Comparison of ENCODE assay signal across 1 cellular context in genomic region chr16:28183441-28183840, GRCh38.
TF ChIP-seq lines count a peak whose summit lies in the region.

No MANE protein-coding gene starts in this region.

TF ChIP-seq in HepG2, 621 proteins besides CTCF, POLR2A, EP300 and RAD21 (continued from another document):
- TF ChIP-seq ZNF740 (CRISPR knock-in tag; IDR thresholded peaks at IDR 0.05) (no peak), ZNF276 (CRISPR knock-in tag; IDR thresholded peaks at IDR 0.05; ENCODE audit: low read depth) (no peak), KLF12 (CRISPR knock-in tag; IDR thresholded peaks at IDR 0.05; ENCODE audit: borderline replicate concordance) (no peak), ZNF737 (CRISPR knock-in tag; IDR thresholded peaks at IDR 0.05; ENCODE audit: borderline replicate concordance) (no peak), PHF20 (CRISPR knock-in tag; IDR thresholded peaks at IDR 0.05) (no peak), ZBTB7B (CRISPR knock-in tag; IDR thresholded peaks at IDR 0.05) (no peak), MATR3 (CRISPR knock-in tag; IDR thresholded peaks at IDR 0.05) (no peak), ARNT (IDR thresholded peaks at IDR 0.05) (no peak), ATM (IDR thresholded peaks at IDR 0.05; ENCODE audit: borderline replicate concordance) (no peak), MZF1 (CRISPR knock-in tag; IDR thresholded peaks at IDR 0.05; ENCODE audit: borderline replicate concordance) (no peak), ELF4 (CRISPR knock-in tag; IDR thresholded peaks at IDR 0.05; ENCODE audit: borderline replicate concordance) (no peak), ZNF879 (CRISPR knock-in tag; IDR thresholded peaks at IDR 0.05) (no peak), ZBTB39 (CRISPR knock-in tag; IDR thresholded peaks at IDR 0.05) (no peak), ATF7-NPFF (CRISPR knock-in tag; IDR thresholded peaks at IDR 0.05; ENCODE audit: low read depth) (no peak)
